In the genomic region with DNA sequence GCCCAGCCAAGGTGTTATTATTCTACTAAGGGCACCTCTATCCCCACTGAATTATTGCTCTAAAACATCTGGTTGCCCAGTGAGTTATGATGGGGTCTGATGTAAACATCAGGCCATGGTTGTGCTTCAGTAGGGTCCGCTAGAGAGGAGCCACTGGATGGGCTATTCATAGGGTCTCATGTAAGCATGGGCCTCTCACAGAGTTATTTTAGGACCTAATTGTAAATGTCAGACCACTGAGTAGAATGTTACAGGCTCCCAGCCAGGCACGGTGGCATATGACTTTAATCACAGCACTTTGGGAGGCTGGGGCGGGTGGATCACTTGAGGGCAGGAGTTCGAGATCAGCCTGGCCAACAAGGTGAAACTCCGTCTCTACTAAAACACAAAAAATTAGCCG, we compare ENCODE assay signal across 20 cellular contexts.
"Had no signal": no experiment of that assay in that cellular context is flagged by ENCODE, and none has a peak within 500 bp of the region (broad histone marks: within the 10 kb centered on the region; RNA-seq: fewer than 3 reads in every experiment).

No MANE protein-coding gene starts in this region.

- H3K27me3 ChIP-seq: SJCRH30 had no signal

- H3K9me3 ChIP-seq: SJCRH30 had no signal

- H3K27ac ChIP-seq: KMS-11, SJCRH30 had no signal

- ATAC-seq: K562, SK-N-SH treated with all-trans-retinoic acid at 6 μM for 48 hours had no signal

- H3K36me3 ChIP-seq: SJCRH30 had no signal

- DNase-seq: Kasumi-1, MM.1S, NCI-H1092 treated with DMSO at 0.1 percent for 48 hours, NCI-H1436, NCI-H187, NCI-H2029, NCI-H2081 treated with DMSO at 0.1 percent for 48 hours, NCI-H2171, NCI-H226, NCI-H446, NCI-H510A, NCI-H524 treated with DMSO at 0.1 percent for 48 hours, NCI-H69, NCI-H774, RPMI8226, SHP77 treated with DMSO at 0.1 percent for 48 hours, SJCRH30 had no signal

- H3K4me1 ChIP-seq: SJCRH30 had no signal

- H3K4me3 ChIP-seq: K562, SJCRH30 had no signal
